Comparison of ENCODE assay signal across 21 cellular contexts in genomic region chr2:120743657-120744056, GRCh38. TPM values are rescaled to one million over a fixed set of nuclear protein-coding genes. Genes with fewer than 3 reads are reported as not detected.
DNase-seq lines count a peak whose midpoint lies in the region; ATAC-seq, FAIRE-seq and TF ChIP-seq lines count a peak whose summit lies in the region.
"Had no signal": no experiment of that assay in that cellular context is flagged by ENCODE, and none has a peak within 500 bp of the region (broad histone marks: within the 10 kb centered on the region; RNA-seq: fewer than 3 reads in every experiment).

No MANE protein-coding gene starts in this region.

- H3K4me1 ChIP-seq in H9 (ENCODE audit: insufficient read depth, low read length), result peaks cover 15% of the 10 kb centered on the region
- H3K4me1 ChIP-seq in astrocyte (ENCODE audit: insufficient read depth, low read length), result peaks cover 36% of the 10 kb centered on the region
- no peaks in the 10 kb centered on the region for H3K4me1 ChIP-seq in PC-9 (replicated peaks; ENCODE audit: insufficient read depth)

- TF ChIP-seq CTCF in H9 (conservative IDR thresholded peaks at IDR 0.05) (no peak), astrocyte (IDR thresholded peaks at IDR 0.05; ENCODE audit: insufficient read depth, low read depth, low read length) (no peak), neural crest cell (conservative IDR thresholded peaks at IDR 0.05) (no peak), type B pancreatic cell (conservative IDR thresholded peaks at IDR 0.05) (no peak), PC-9 (conservative IDR thresholded peaks at IDR 0.05) (no peak)

- H3K9me3 ChIP-seq in H9 (ENCODE audit: control insufficient read depth, low read depth, low read length), result no peaks in the 10 kb centered on the region
- no peaks in the 10 kb centered on the region for H3K9me3 ChIP-seq in astrocyte (ENCODE audit: insufficient read depth, low read depth, low read length)
- H3K9me3 ChIP-seq in PC-9 (ENCODE audit: insufficient read depth, low read depth), result no peaks in the 10 kb centered on the region
- H3K9me3 ChIP-seq: HAP-1 had no signal

- ATAC-seq in HG03571 (IDR thresholded peaks at IDR 0.05; ENCODE audit: unreplicated experiment), result no peak
- ATAC-seq: GM12878, Panc1 had no signal

- no peak overlapping the region; a peak in 1 of 7 replicates for H3K27ac Mint-ChIP-seq in H9
- H3K27ac Mint-ChIP-seq in astrocyte (ENCODE audit: unreplicated experiment), result peak overlapping the region; percentile 16
- H3K27ac Mint-ChIP-seq in neural crest cell (ENCODE audit: unreplicated experiment), result no peak overlapping the region
- H3K27ac Mint-ChIP-seq in type B pancreatic cell, result no peak overlapping the region
- H3K27ac Mint-ChIP-seq: CD4-positive, CD25-positive, alpha-beta regulatory T cell had no signal

- H3K27ac ChIP-seq in H9 (ENCODE audit: insufficient read length, low read depth, low read length) (no peak overlapping the region), astrocyte (ENCODE audit: low read depth, low read length) (no peak overlapping the region), PC-9 (no peak overlapping the region)

- no peak overlapping the region for H3K4me3 ChIP-seq in astrocyte (ENCODE audit: insufficient read depth, low read depth, low read length)
- H3K4me3 ChIP-seq in PC-9, result no peak overlapping the region
- H3K4me3 ChIP-seq: GM12878, HAP-1 had no signal

- peaks cover 80 to 85% of the 10 kb centered on the region in 2 experiments for H3K4me1 Mint-ChIP-seq in H9
- peaks cover 63% of the 10 kb centered on the region for H3K4me1 Mint-ChIP-seq in astrocyte (ENCODE audit: low read depth, unreplicated experiment)
- H3K4me1 Mint-ChIP-seq in neural crest cell, result peaks cover 60% of the 10 kb centered on the region
- peaks cover 34% of the 10 kb centered on the region for H3K4me1 Mint-ChIP-seq in type B pancreatic cell (ENCODE audit: unreplicated experiment)

- no peak overlapping the region; a peak in 1 of 5 replicates for H3K4me3 Mint-ChIP-seq in H9
- no peak overlapping the region for H3K4me3 Mint-ChIP-seq in astrocyte (ENCODE audit: unreplicated experiment)
- H3K4me3 Mint-ChIP-seq in neural crest cell, result peak overlapping the region; percentile 73
- H3K4me3 Mint-ChIP-seq in type B pancreatic cell, result no peak overlapping the region
- H3K4me3 Mint-ChIP-seq: CD4-positive, CD25-positive, alpha-beta regulatory T cell had no signal

- H3T11ph ChIP-seq in H9 (ENCODE audit: low read length), result no peak overlapping the region

- no peak overlapping the region for H2AK5ac ChIP-seq in H9 (ENCODE audit: insufficient read length, low read length)

- H2BK15ac ChIP-seq in H9 (ENCODE audit: low read depth, low read length), result no peak overlapping the region

- H2BK12ac ChIP-seq in H9 (ENCODE audit: insufficient read length, low read depth, low read length), result no peak overlapping the region

- H2BK20ac ChIP-seq in H9 (ENCODE audit: low read depth, low read length, poor library complexity, severe bottlenecking), result no peak overlapping the region

- intact Hi-C loops in PC-9 (cut with micrococcal nuclease; ENCODE audit: unreplicated experiment), result no loop called here

- H2AFZ ChIP-seq in H9 (ENCODE audit: low read length), result no peak overlapping the region
- no peak overlapping the region for H2AFZ ChIP-seq in astrocyte (ENCODE audit: low read depth, low read length)
- no peak overlapping the region for H2AFZ ChIP-seq in PC-9

- H3F3A ChIP-seq in PC-9 (ENCODE audit: insufficient read depth, low read depth), result no peaks in the 10 kb centered on the region

- H3K36me3 Mint-ChIP-seq in H9 (ENCODE audit: insufficient read depth in 1 of 3, low read depth in 3 of 3), result peaks cover 3 to 14% (median 4%) of the 10 kb centered on the region in 3 experiments; a peak in 4 of 7 replicates
- peaks cover 6% of the 10 kb centered on the region for H3K36me3 Mint-ChIP-seq in astrocyte (ENCODE audit: low read depth, unreplicated experiment)
- H3K36me3 Mint-ChIP-seq in neural crest cell (ENCODE audit: low read depth), result peaks cover under 1% of the 10 kb centered on the region
- H3K36me3 Mint-ChIP-seq in type B pancreatic cell, result no peaks in the 10 kb centered on the region
- H3K36me3 Mint-ChIP-seq: CD4-positive, CD25-positive, alpha-beta regulatory T cell had no signal

- peaks cover 8% of the 10 kb centered on the region for H3K79me1 ChIP-seq in H9 (ENCODE audit: insufficient read depth, low read depth, low read length, poor library complexity, severe bottlenecking)

- H3K27me3 Mint-ChIP-seq in H9 (ENCODE audit: low read depth) (no peaks in the 10 kb centered on the region), astrocyte (ENCODE audit: low read depth, unreplicated experiment) (no peaks in the 10 kb centered on the region), neural crest cell (ENCODE audit: low read depth) (peaks cover 35% of the 10 kb centered on the region), type B pancreatic cell (peaks cover 38% of the 10 kb centered on the region)

- H2BK120ac ChIP-seq in H9 (ENCODE audit: low read depth, low read length, poor library complexity, severe bottlenecking), result no peak overlapping the region

- no peak overlapping the region; the same call in 1 of the 2 replicates for H3K4ac ChIP-seq in H9 (ENCODE audit: low read depth, low read length)

- no peak overlapping the region for H3K23ac ChIP-seq in H9 (ENCODE audit: insufficient read length, low read depth, low read length)

- H3K4me2 ChIP-seq in H9 (ENCODE audit: insufficient read depth, insufficient read length, low read length) (no peak overlapping the region), astrocyte (ENCODE audit: low read length) (no peak overlapping the region), PC-9 (no peak overlapping the region)

- no peak overlapping the region for H3K18ac ChIP-seq in H9 (ENCODE audit: insufficient read length, low read depth, low read length)

- H3K79me2 ChIP-seq in H9 (ENCODE audit: insufficient read depth, low read length) (peaks cover 42% of the 10 kb centered on the region; the same call in 1 of the 2 replicates), astrocyte (ENCODE audit: insufficient read depth, low read length) (peaks cover 100% of the 10 kb centered on the region), PC-9 (ENCODE audit: low read depth) (no peaks in the 10 kb centered on the region)

- no peak overlapping the region for H2BK5ac ChIP-seq in H9 (ENCODE audit: insufficient read length, low read length)

- H3K9me2 ChIP-seq in PC-9 (ENCODE audit: insufficient read depth), result no peaks in the 10 kb centered on the region

- POLR2A ChIA-PET in PC-9 (lab: Charles Lee; ENCODE audit: unreplicated experiment), result interaction anchor here (0.6 kb wide), 1 partner anchor 28 kb away, joined by 3 read pairs; no protein-coding TSS in a partner anchor

- BruUV-seq in PC-9 (replicated peaks; lab: Mats Ljungman, UMichigan), result no TSS peak

- WGBS in H9 (ENCODE audit: extremely low coverage, insufficient read length, low lambda C conversion rate), result no CpG with 5 or more reads among the region's 5 CpGs

- no peaks in the 10 kb centered on the region for H3K27me3 ChIP-seq in H9 (ENCODE audit: insufficient read depth, low read length)
- no peaks in the 10 kb centered on the region for H3K27me3 ChIP-seq in astrocyte (ENCODE audit: insufficient read depth, low read length)
- H3K27me3 ChIP-seq in PC-9 (ENCODE audit: insufficient read depth, low read depth), result peaks cover 90% of the 10 kb centered on the region

- DNase-seq in H9, result peak; percentile 25
- no peak for DNase-seq in astrocyte (ENCODE audit: low read depth)
- no peak for DNase-seq in neural crest cell (ENCODE audit: low read depth, low spot score)
- DNase-seq in type B pancreatic cell (ENCODE audit: extremely low spot score, unreplicated experiment), result peak; percentile 62
- DNase-seq in NCI-H2196 treated with DMSO at 0.1 percent for 48 hours (lab: John Stamatoyannopoulos, UW; ENCODE audit: unreplicated experiment), result no peak
- no peak for DNase-seq in PC-9
- DNase-seq: CD4-positive, CD25-positive, alpha-beta regulatory T cell; DMS79; KG1; NCI-H1092; NCI-H1436; NCI-H187 treated with DMSO at 0.1 percent for 48 hours; NCI-H2107; NCI-H2227 treated with DMSO at 0.1 percent for 48 hours; NCI-H510A; NCI-H774; NK-92 treated with Interleukin-12 subunit alpha and Interleukin-12 subunit beta, amount 100 ng/mL, for 24 hours had no signal

- H4K8ac ChIP-seq in H9 (replicated peaks; ENCODE audit: insufficient read length, low read depth, low read length), result no peak overlapping the region

- no peak overlapping the region for H3K14ac ChIP-seq in H9 (ENCODE audit: insufficient read depth, low read length)

- H4K5ac ChIP-seq in H9 (ENCODE audit: insufficient read length, low read depth, low read length), result no peak overlapping the region

- H3K9me3 Mint-ChIP-seq in H9 (no peaks in the 10 kb centered on the region), astrocyte (ENCODE audit: unreplicated experiment) (no peaks in the 10 kb centered on the region), neural crest cell (peaks cover 1% of the 10 kb centered on the region), type B pancreatic cell (no peaks in the 10 kb centered on the region)

- peaks cover 25% of the 10 kb centered on the region for H3K23me2 ChIP-seq in H9 (ENCODE audit: insufficient read length, low read depth, low read length, poor library complexity, severe bottlenecking)

- FAIRE-seq in astrocyte (lab: Jason Lieb, UNC), result no peak
- FAIRE-seq: GM12878 had no signal

- no peaks in the 10 kb centered on the region for H4K20me1 ChIP-seq in H9 (ENCODE audit: control insufficient read depth, insufficient read depth, insufficient read length)
- peaks cover 58% of the 10 kb centered on the region for H4K20me1 ChIP-seq in astrocyte (ENCODE audit: insufficient read depth, low read length)
- no peaks in the 10 kb centered on the region for H4K20me1 ChIP-seq in PC-9 (ENCODE audit: insufficient read depth)

- H3K9ac ChIP-seq in H9 (ENCODE audit: extremely low read depth, insufficient read length, low read length), result no peak overlapping the region
- no peak overlapping the region for H3K9ac ChIP-seq in astrocyte (ENCODE audit: low read length)

- CTCF ChIA-PET in PC-9 (lab: Charles Lee), result no interaction called here

- H3K36me3 ChIP-seq in astrocyte (ENCODE audit: insufficient read depth, low read length) (no peaks in the 10 kb centered on the region), PC-9 (ENCODE audit: low read depth) (no peaks in the 10 kb centered on the region)
- H3K36me3 ChIP-seq: HAP-1 had no signal

- H4K91ac ChIP-seq in H9 (ENCODE audit: insufficient read length, low read depth, low read length), result no peak overlapping the region

- H3K56ac ChIP-seq in H9 (ENCODE audit: insufficient read length, low read depth, low read length), result no peak overlapping the region

RNA-seq across cellular contexts. Expression of gene GLI2, which starts 8.0 kb away (rescaled TPM):
- 56.7 and 59.3 TPM in 2 replicates for total RNA-seq in H9 (2021)
- 42.9 and 44.5 TPM in 2 replicates for total RNA-seq in astrocyte
- 48.8 and 49.1 TPM in 2 replicates for total RNA-seq in neural crest cell
- total RNA-seq in type B pancreatic cell (ENCODE audit: low replicate concordance), result 10.5 and 28.6 TPM in 2 replicates
- total RNA-seq in PC-9 (2021), result 11.6 and 14.6 TPM in 2 replicates
- total RNA-seq: CD4-positive, CD25-positive, alpha-beta regulatory T cell; GM12878 had no signal

Comparison
In these comparisons a context has a peak if more than half of its experiments do, and no peak if none do; other contexts are left out.
1. DNase-seq: peak in H9 (single experiment) and type B pancreatic cell (single experiment); none in astrocyte (single experiment), neural crest cell (single experiment), NCI-H2196 treated with DMSO at 0.1 percent for 48 hours (single experiment) and PC-9 (0 of 2).